Comparison of ENCODE assay signal across 8 cellular contexts in the genomic region with DNA sequence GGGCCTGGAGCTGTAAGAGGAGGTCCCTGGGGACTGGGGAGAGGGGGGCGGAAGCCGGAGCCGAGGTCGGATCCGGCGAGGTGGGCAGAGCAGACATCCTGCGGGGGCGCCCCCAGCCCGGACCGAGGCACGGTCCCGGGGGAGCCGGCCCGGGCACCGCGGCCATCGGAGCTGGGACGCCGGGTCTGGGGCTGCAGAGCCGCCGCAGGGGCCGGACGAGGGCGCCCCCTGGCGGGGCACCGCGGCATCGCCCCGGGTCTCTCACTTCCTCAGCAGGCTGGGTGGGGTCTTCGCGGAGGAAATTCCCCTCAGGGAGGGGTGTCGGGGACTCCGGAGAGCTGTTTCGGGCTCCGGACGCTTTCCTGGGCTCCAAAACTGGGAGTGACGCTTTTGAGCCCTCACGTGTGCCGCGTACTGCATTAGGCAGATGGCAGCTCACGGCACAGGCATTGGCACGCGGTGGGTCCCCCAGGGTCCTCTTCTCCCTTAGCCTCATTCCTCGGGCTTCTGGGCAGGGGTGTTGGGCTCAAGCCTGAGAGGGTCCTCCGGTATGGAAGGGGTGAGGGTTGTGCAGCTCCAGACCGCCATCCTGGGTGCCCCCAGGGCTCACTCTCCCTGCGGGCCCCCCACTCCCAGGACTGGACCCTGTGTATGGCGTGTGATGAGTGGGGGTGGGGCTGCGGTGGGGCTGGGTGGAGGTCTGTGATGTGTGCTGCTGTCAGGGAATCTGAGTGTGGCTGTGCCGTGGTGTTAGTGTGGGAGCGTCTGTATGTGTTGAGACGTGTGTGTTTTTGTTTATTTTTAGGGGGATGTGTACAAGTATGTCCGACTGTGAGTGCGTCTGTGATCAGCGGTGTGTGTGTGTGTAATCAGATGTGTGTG. TPM values are rescaled to one million over a fixed set of nuclear protein-coding genes. Genes with fewer than 3 reads are reported as not detected.
DNase-seq lines count a peak whose midpoint lies in the region; ATAC-seq and TF ChIP-seq lines count a peak whose summit lies in the region.

No MANE protein-coding gene starts in this region.

- in situ Hi-C loops in SK-MEL-5 (cut with HindIII; ENCODE audit: low pct_unique_long_range_greater_than_20kb, low sequenced_read_pairs), result no loop called here
- in situ Hi-C loops in T47D (cut with HindIII; ENCODE audit: low pct_unique_long_range_greater_than_20kb, low sequenced_read_pairs), result no loop called here

- H3K27ac ChIP-seq in AG04450 (ENCODE audit: low read depth, low read length), result no peak overlapping the region

- peak; percentile 74 for TF ChIP-seq CTCF in AG04450 (IDR thresholded peaks at IDR 0.05; ENCODE audit: low read depth, low read length)

- peak; percentile 77 for ATAC-seq in left colon

- H3K9me3 ChIP-seq in AG04450 (ENCODE audit: control insufficient read depth, insufficient read depth, low read length), result no peaks in the 10 kb centered on the region; the same call in 1 of the 2 replicates

- peaks cover 77% of the 10 kb centered on the region for H3K27me3 ChIP-seq in AG04450 (ENCODE audit: control insufficient read depth, insufficient read depth, low read length)

- no peak for DNase-seq in AG04450 (ENCODE audit: low read depth, low spot score)
- DNase-seq in GM19238 (ENCODE audit: insufficient read length, low spot score), result peak; percentile 73
- DNase-seq in SK-MEL-5 (ENCODE audit: low read depth, low spot score), result peak; percentile 40
- DNase-seq in T47D (ENCODE audit: low read depth in 1 of 2, low spot score in 1 of 2), result peak; percentile 28 to 84
- DNase-seq in left colon, result peak in 1 of 2 donors; percentile 62
- DNase-seq in stimulated activated CD8-positive, alpha-beta memory T cell treated with anti-CD3 and anti-CD28 coated beads, Interleukin-12 subunit alpha, Interleukin-12 subunit beta, amount 100 ng/mL, for 1 hour (ENCODE audit: low read depth), result peak; percentile 4
- no peak for DNase-seq in HCEC 1CT
- no peak for DNase-seq in foreskin melanocyte

- CTCF ChIA-PET in AG04450 (lab: Charles Lee), result interaction anchor here (0.6 to 4.9 kb wide), 29 partner anchors 10 to 655 kb away, joined by 3 to 63 read pairs (median 4); no protein-coding TSS in a partner anchor

- POLR2A ChIA-PET in AG04450 (lab: Yijun Ruan, JAX), result no interaction called here

- intact Hi-C loops in left colon (cut with DNase I, micrococcal nuclease), result loop anchor here in 1 of 2 donors (5.0 kb wide), 1 partner anchor 499 kb away; no protein-coding TSS in a partner anchor

- peak overlapping the region; percentile 36 for H3K4me3 ChIP-seq in AG04450 (ENCODE audit: low read depth, low read length)

RNA-seq across cellular contexts. Expression of gene LHX2, which starts 29.6 kb away (rescaled TPM):
- polyA plus RNA-seq in AG04450 (2011; rRNA removed), result not detected in 2 replicates
- polyA minus RNA-seq in AG04450 (2011; rRNA and poly(A)+ RNA removed), result not detected in 2 replicates
- total RNA-seq in SK-MEL-5 (2014; rRNA removed; shearing (Covaris generic)), result 0.43 TPM in 1 of 2 replicates, not detected in the other
- polyA plus RNA-seq in SK-MEL-5 (2015; cell fraction: cytosol; rRNA removed), result 0.57 and 1.5 TPM in 2 replicates
- 0.68 and 1.2 TPM in 2 replicates for polyA plus RNA-seq in SK-MEL-5 (2015; cell fraction: nucleus; rRNA removed)
- not detected for total RNA-seq in left colon

Comparison
In these comparisons a context has a peak if more than half of its experiments do, and no peak if none do; other contexts are left out.
1. DNase-seq: peak in GM19238 (single experiment), SK-MEL-5 (single experiment), T47D (2 of 2) and stimulated activated CD8-positive, alpha-beta memory T cell treated with anti-CD3 and anti-CD28 coated beads, Interleukin-12 subunit alpha, Interleukin-12 subunit beta, amount 100 ng/mL, for 1 hour (single experiment); none in AG04450 (single experiment), HCEC 1CT (single experiment) and foreskin melanocyte (single experiment).